ENCODE assay signal across 28 cellular contexts in genomic region chr1:18174016-18174415, GRCh38.
"Had no signal": no experiment of that assay in that cellular context is flagged by ENCODE, and none has a peak within 500 bp of the region (broad histone marks: within the 10 kb centered on the region; RNA-seq: fewer than 3 reads in every experiment).

No MANE protein-coding gene starts in this region.

- H3K36me3 ChIP-seq: left ventricle myocardium inferior, neutrophil, right atrium auricular region, right lobe of liver, stomach, suprapubic skin, thoracic aorta, tibial artery, upper lobe of right lung had no signal

- H3K27me3 ChIP-seq: right atrium auricular region, right lobe of liver had no signal

- H3K4me3 ChIP-seq: hepatocyte, left ventricle myocardium inferior, lung, mucosa of descending colon, psoas muscle, right atrium auricular region, right lobe of liver, smooth muscle cell, stomach, suprapubic skin, thoracic aorta, tibial artery, upper lobe of right lung had no signal

- DNase-seq: islet precursor cell; left ventricle myocardium inferior; mesendoderm; midbrain; mucosa of descending colon; naive thymus-derived CD4-positive, alpha-beta T cell; occipital lobe; psoas muscle; right lobe of liver; stimulated activated CD4-positive, alpha-beta T cell treated with anti-CD3 and anti-CD28 coated beads, Interleukin-1b, Interleukin-23, amount 100 ng/mL, for 48 hours; stimulated activated CD4-positive, alpha-beta T cell treated with anti-CD3 and anti-CD28 coated beads, Interleukin-2, amount 100 ng/mL, for 48 hours; stimulated activated CD4-positive, alpha-beta T cell treated with anti-CD3 and anti-CD28 coated beads, Interleukin-4, amount 100 ng/mL, for 4 hours; stimulated activated CD8-positive, alpha-beta memory T cell treated with anti-CD3 and anti-CD28 coated beads, Interleukin-4, amount 100 ng/mL, for 48 hours; stimulated activated naive B cell treated with anti-CD40 and anti-IgM and Interleukin-4, amounts not matched to agents 10 μg/mL and 1 μg/mL and 100 μg/mL, for 72 hours; stimulated activated naive CD8-positive, alpha-beta T cell treated with anti-CD3 and anti-CD28 coated beads, Interleukin-15, Interleukin-2, amounts not matched to agents 100 U/mL and 50 U/mL, for 24 hours; stomach; tibial artery; trophoblast cell; upper lobe of right lung had no signal

- H3K9me3 ChIP-seq: left ventricle myocardium inferior, mucosa of descending colon, neutrophil, psoas muscle, right atrium auricular region, right lobe of liver, stomach, suprapubic skin, thoracic aorta, tibial artery, upper lobe of right lung had no signal

- H3K4me3 Mint-ChIP-seq: naive thymus-derived CD4-positive, alpha-beta T cell; natural killer cell treated with Interleukin-12 subunit alpha and Interleukin-12 subunit beta and Interleukin-15 and Interleukin-18, amount 100 ng/mL, for 72 hours; stimulated activated naive B cell treated with anti-CD40 and anti-IgM and Interleukin-4, amounts not matched to agents 10 μg/mL and 1 μg/mL and 100 μg/mL, for 72 hours had no signal

- H3K4me1 Mint-ChIP-seq: naive thymus-derived CD4-positive, alpha-beta T cell had no signal

- H3K27ac ChIP-seq: hepatocyte, left ventricle myocardium inferior, neutrophil, parathyroid adenoma, psoas muscle, right atrium auricular region, right lobe of liver, stomach, suprapubic skin, thoracic aorta, tibial artery, upper lobe of right lung had no signal

- H3K9me3 Mint-ChIP-seq: naive thymus-derived CD4-positive, alpha-beta T cell; natural killer cell treated with Interleukin-12 subunit alpha and Interleukin-12 subunit beta and Interleukin-15 and Interleukin-18, amount 100 ng/mL, for 72 hours; stimulated activated naive B cell treated with anti-CD40 and anti-IgM and Interleukin-4, amounts not matched to agents 10 μg/mL and 1 μg/mL and 100 μg/mL, for 72 hours had no signal

- H3K36me3 Mint-ChIP-seq: naive thymus-derived CD4-positive, alpha-beta T cell; natural killer cell treated with Interleukin-12 subunit alpha and Interleukin-12 subunit beta and Interleukin-15 and Interleukin-18, amount 100 ng/mL, for 72 hours; stimulated activated naive B cell treated with anti-CD40 and anti-IgM and Interleukin-4, amounts not matched to agents 10 μg/mL and 1 μg/mL and 100 μg/mL, for 72 hours had no signal

- H3K4me1 ChIP-seq: parathyroid adenoma, psoas muscle, right lobe of liver, suprapubic skin, tibial artery, upper lobe of right lung had no signal

- H3K27ac Mint-ChIP-seq: naive thymus-derived CD4-positive, alpha-beta T cell; natural killer cell treated with Interleukin-12 subunit alpha and Interleukin-12 subunit beta and Interleukin-15 and Interleukin-18, amount 100 ng/mL, for 72 hours; stimulated activated naive B cell treated with anti-CD40 and anti-IgM and Interleukin-4, amounts not matched to agents 10 μg/mL and 1 μg/mL and 100 μg/mL, for 72 hours had no signal

- H3K9ac ChIP-seq: parathyroid adenoma had no signal

- ATAC-seq: mucosa of descending colon; naive thymus-derived CD4-positive, alpha-beta T cell; natural killer cell treated with Interleukin-12 subunit alpha and Interleukin-12 subunit beta and Interleukin-15 and Interleukin-18, amount 100 ng/mL, for 72 hours; psoas muscle; right lobe of liver; stimulated activated naive B cell treated with anti-CD40 and anti-IgM and Interleukin-4, amounts not matched to agents 10 μg/mL and 1 μg/mL and 100 μg/mL, for 72 hours; stimulated activated naive CD8-positive, alpha-beta T cell treated with anti-CD3 and anti-CD28 coated beads, Interleukin-15, Interleukin-2, amounts not matched to agents 100 U/mL and 50 U/mL, for 24 hours; upper lobe of right lung had no signal

- H3K4me2 ChIP-seq: hepatocyte, smooth muscle cell had no signal
